ENCODE assay signal across 8 cellular contexts in genomic region chr1:165114022-165114888, GRCh38.
DNase-seq lines count a peak whose midpoint lies in the region; ATAC-seq, FAIRE-seq and TF ChIP-seq lines count a peak whose summit lies in the region.

No MANE protein-coding gene starts in this region.

- TF ChIP-seq POLR2A in body of pancreas (IDR thresholded peaks at IDR 0.05), result no peak

- WGBS in body of pancreas, 2 donors, result 18 to 20% methylated on average over 14 of the region's 14 CpGs

- DNase-seq in D721Med (ENCODE audit: insufficient read length, low spot score) (no peak), HEK293T (ENCODE audit: extremely low spot score) (peak; percentile 65), NCI-H510A treated with DMSO at 0.1 percent for 48 hours (lab: John Stamatoyannopoulos, UW) (peak; percentile 72), body of pancreas (peak; percentile 35 to 64 (median 43)), left kidney (ENCODE audit: low read depth, low spot score) (peak; percentile 73), activated T-cell treated with anti-CD3 and anti-CD28 coated beads for 4 hours (no peak)
- no peak for DNase-seq in activated T-helper 2 cell treated with anti-CD3 and anti-CD28 coated beads, Interferon-gamma antibody, Interleukin-2, Interleukin-4, amounts not matched to agents 10 μg/mL and 5 μg/mL and 100 μg/mL, durations not matched to agents 14 hours and 24 hours and 36 hours (ENCODE audit: low spot score)

- POLR2A ChIA-PET in HEK293T (lab: Yijun Ruan, JAX), result no interaction called here

- CTCF ChIA-PET in HEK293T (lab: Yijun Ruan, JAX), result interaction anchor here (1.0 to 1.3 kb wide), 4 partner anchors 15 to 253 kb away, joined by 3 to 6 read pairs (median 4); no protein-coding TSS in a partner anchor

- H3K27ac Mint-ChIP-seq in activated T-helper 2 cell treated with anti-CD3 and anti-CD28 coated beads, Interferon-gamma antibody, Interleukin-2, Interleukin-4, amounts not matched to agents 10 μg/mL and 5 μg/mL and 100 μg/mL, durations not matched to agents 14 hours and 24 hours and 36 hours, result no peak overlapping the region

- peaks cover 23% of the 10 kb centered on the region for H3K27me3 Mint-ChIP-seq in activated T-helper 2 cell treated with anti-CD3 and anti-CD28 coated beads, Interferon-gamma antibody, Interleukin-2, Interleukin-4, amounts not matched to agents 10 μg/mL and 5 μg/mL and 100 μg/mL, durations not matched to agents 14 hours and 24 hours and 36 hours (ENCODE audit: low read depth)

- H3K27me3 ChIP-seq in body of pancreas, result peaks cover 0 to 14% of the 10 kb centered on the region in 2 donors

- H3K4me1 Mint-ChIP-seq in activated T-helper 2 cell treated with anti-CD3 and anti-CD28 coated beads, Interferon-gamma antibody, Interleukin-2, Interleukin-4, amounts not matched to agents 10 μg/mL and 5 μg/mL and 100 μg/mL, durations not matched to agents 14 hours and 24 hours and 36 hours (ENCODE audit: low read depth), result no peaks in the 10 kb centered on the region

- TF ChIP-seq CTCF in D721Med (IDR thresholded peaks at IDR 0.05; ENCODE audit: insufficient read depth, missing control alignments) (peak; percentile 93), body of pancreas (IDR thresholded peaks at IDR 0.05) (peak; percentile 60 to 79 (median 62))

- H3K27ac ChIP-seq in body of pancreas, result no peak overlapping the region

- H3K36me3 Mint-ChIP-seq in activated T-helper 2 cell treated with anti-CD3 and anti-CD28 coated beads, Interferon-gamma antibody, Interleukin-2, Interleukin-4, amounts not matched to agents 10 μg/mL and 5 μg/mL and 100 μg/mL, durations not matched to agents 14 hours and 24 hours and 36 hours (ENCODE audit: low read depth), result no peaks in the 10 kb centered on the region

- no peaks in the 10 kb centered on the region for H3K9me3 ChIP-seq in body of pancreas

- FAIRE-seq in D721Med (lab: Jason Lieb, UNC), result peak; percentile 96

- H3K36me3 ChIP-seq in body of pancreas (replicated peaks in 1 of 2; ENCODE audit: insufficient read depth in 1 of 2, low read depth in 2 of 2), result no peaks in the 10 kb centered on the region

- H3K4me3 Mint-ChIP-seq in activated T-helper 2 cell treated with anti-CD3 and anti-CD28 coated beads, Interferon-gamma antibody, Interleukin-2, Interleukin-4, amounts not matched to agents 10 μg/mL and 5 μg/mL and 100 μg/mL, durations not matched to agents 14 hours and 24 hours and 36 hours (ENCODE audit: low read depth), result no peak overlapping the region

- ATAC-seq in body of pancreas (no peak), GM21737 (IDR thresholded peaks at IDR 0.05; ENCODE audit: unreplicated experiment) (no peak)

- intact Hi-C loops in body of pancreas (cut with DNase I), result no loop called here
- intact Hi-C loops in activated T-helper 2 cell treated with anti-CD3 and anti-CD28 coated beads, Interferon-gamma antibody, Interleukin-2, Interleukin-4, amounts not matched to agents 10 μg/mL and 5 μg/mL and 100 μg/mL, durations not matched to agents 14 hours and 24 hours and 36 hours (cut with micrococcal nuclease), result no loop called here

- peaks cover 4% of the 10 kb centered on the region for H3K4me1 ChIP-seq in body of pancreas

- no peaks in the 10 kb centered on the region for H3K9me3 Mint-ChIP-seq in activated T-helper 2 cell treated with anti-CD3 and anti-CD28 coated beads, Interferon-gamma antibody, Interleukin-2, Interleukin-4, amounts not matched to agents 10 μg/mL and 5 μg/mL and 100 μg/mL, durations not matched to agents 14 hours and 24 hours and 36 hours

- no peak overlapping the region for H3K4me3 ChIP-seq in body of pancreas

TF ChIP-seq in HEK293T, 16 proteins besides CTCF, POLR2A, EP300 and RAD21:
- TF ChIP-seq HDGF (IDR thresholded peaks at IDR 0.05; ENCODE audit: borderline replicate concordance) (no peak), FOXK2 (IDR thresholded peaks at IDR 0.05) (no peak), ELF4 (IDR thresholded peaks at IDR 0.05) (no peak), PKNOX1 (IDR thresholded peaks at IDR 0.05) (no peak), SP1 (IDR thresholded peaks at IDR 0.05) (no peak), CTBP1 (IDR thresholded peaks at IDR 0.05; ENCODE audit: borderline replicate concordance) (no peak), FOXA1 (IDR thresholded peaks at IDR 0.05) (no peak), L3MBTL2 (conservative IDR thresholded peaks at IDR 0.05) (no peak), TARDBP (IDR thresholded peaks at IDR 0.05) (no peak), ZNF384 (IDR thresholded peaks at IDR 0.05) (no peak), LEF1 (IDR thresholded peaks at IDR 0.05; ENCODE audit: borderline replicate concordance) (no peak), NFRKB (IDR thresholded peaks at IDR 0.05) (no peak)
TF ChIP-seq in HEK293T: peak in this region for 0.

Comparison
In these comparisons a context has a peak if more than half of its experiments do, and no peak if none do; other contexts are left out.
1. DNase-seq: peak in HEK293T (single experiment), NCI-H510A treated with DMSO at 0.1 percent for 48 hours (single experiment), body of pancreas (4 of 4) and left kidney (single experiment); none in D721Med (single experiment), activated T-cell treated with anti-CD3 and anti-CD28 coated beads for 4 hours (single experiment) and activated T-helper 2 cell treated with anti-CD3 and anti-CD28 coated beads, Interferon-gamma antibody, Interleukin-2, Interleukin-4, amounts not matched to agents 10 μg/mL and 5 μg/mL and 100 μg/mL, durations not matched to agents 14 hours and 24 hours and 36 hours (single experiment).